10 cellular contexts compared by ENCODE assay signal in genomic region chr10:124708246-124708779, GRCh38. TPM values are rescaled to one million over a fixed set of nuclear protein-coding genes. Genes with fewer than 3 reads are reported as not detected.
DNase-seq lines count a peak whose midpoint lies in the region; ATAC-seq, FAIRE-seq and TF ChIP-seq lines count a peak whose summit lies in the region.
"Had no signal": no experiment of that assay in that cellular context is flagged by ENCODE, and none has a peak within 500 bp of the region (broad histone marks: within the 10 kb centered on the region; RNA-seq: fewer than 3 reads in every experiment).

No MANE protein-coding gene starts in this region.

- no peaks in the 10 kb centered on the region for H3K9me3 ChIP-seq in mammary epithelial cell (replicated peaks; ENCODE audit: insufficient read depth, low read length)
- no peaks in the 10 kb centered on the region for H3K9me3 ChIP-seq in K562 (replicated peaks; ENCODE audit: control insufficient read depth, insufficient read depth, low read depth, low read length)
- H3K9me3 ChIP-seq in mesodermal cell (ENCODE audit: control insufficient read depth, low read length): no peaks in the 10 kb centered on the region
- no peaks in the 10 kb centered on the region for H3K9me3 ChIP-seq in upper lobe of right lung

- H3K4me1 Mint-ChIP-seq in MCF 10A (ENCODE audit: insufficient read depth, unreplicated experiment): peaks cover 31% of the 10 kb centered on the region

- H3K4me3 ChIP-seq in mammary epithelial cell (replicated peaks in 1 of 3; ENCODE audit: insufficient read depth in 1 of 3, low read depth in 2 of 3, low read length in 3 of 3) (no peak overlapping the region), K562 (no peak overlapping the region), mesodermal cell (ENCODE audit: extremely low read depth, insufficient read depth, low read length, poor library complexity, severe bottlenecking) (no peak overlapping the region), upper lobe of right lung (no peak overlapping the region)

- H3K27ac ChIP-seq in mammary epithelial cell (ENCODE audit: insufficient read depth, low read depth, low read length) (no peak overlapping the region), K562 (ENCODE audit: extremely low read depth, low read depth, low read length) (no peak overlapping the region), mesodermal cell (ENCODE audit: low read depth, low read length, severe bottlenecking) (peak overlapping the region; percentile 59), upper lobe of right lung (peak overlapping the region; percentile 67)

- in situ Hi-C loops in mammary epithelial cell (cut with MboI; ENCODE audit: low sequenced_read_pairs in 2 of 2): no loop called here
- in situ Hi-C loops in K562 (cut with MboI): no loop called here

- CTCF ChIA-PET in MCF 10A (lab: Yijun Ruan, JAX) (interaction anchor here (0.8 to 3.4 kb wide), 4 partner anchors 11 to 176 kb away, joined by 4 to 25 read pairs (median 6); no protein-coding TSS in a partner anchor), mammary epithelial cell (lab: Charles Lee; ENCODE audit: low non-redundant PET) (no interaction called here), K562 (lab: Yijun Ruan, JAX; ENCODE audit: low intra/inter-chr PET ratio) (no interaction called here)

- H3K9me1 ChIP-seq in K562 (ENCODE audit: control insufficient read depth, insufficient read depth, low read length): peaks cover 3% of the 10 kb centered on the region

- no peak for TF ChIP-seq EP300 in K562 (IDR thresholded peaks at IDR 0.05; ENCODE audit: low read length)

- H3K36me3 Mint-ChIP-seq in MCF 10A (ENCODE audit: insufficient read depth, unreplicated experiment): no peaks in the 10 kb centered on the region

- H3K36me3 ChIP-seq in mammary epithelial cell (ENCODE audit: insufficient read depth, low read length): peaks cover 4% of the 10 kb centered on the region
- H3K36me3 ChIP-seq in K562 (ENCODE audit: control insufficient read depth, insufficient read depth, low read length): peaks cover 36% of the 10 kb centered on the region; the same call in 2 of the 3 replicates
- H3K36me3 ChIP-seq in mesodermal cell (ENCODE audit: control insufficient read depth, insufficient read depth, low read length): peaks cover 31% of the 10 kb centered on the region
- no peaks in the 10 kb centered on the region for H3K36me3 ChIP-seq in upper lobe of right lung

- DNase-seq in MCF 10A (ENCODE audit: unreplicated experiment): no peak
- no peak for DNase-seq in mammary epithelial cell
- DNase-seq in K562 (ENCODE audit: extremely low read depth in 1 of 4, low spot score in 3 of 4): no peak
- no peak for DNase-seq in upper lobe of right lung
- DNase-seq in NCI-H187 (lab: John Stamatoyannopoulos, UW): no peak
- no peak for DNase-seq in HK-2 (ENCODE audit: unreplicated experiment)
- DNase-seq: T-helper 2 cell had no signal

- H3K4me1 ChIP-seq in mammary epithelial cell (ENCODE audit: insufficient read depth, low read length) (peaks cover 21% of the 10 kb centered on the region), K562 (replicated peaks in 1 of 2; ENCODE audit: control insufficient read depth in 2 of 2, insufficient read depth in 2 of 2, low read length in 2 of 2) (peaks cover 2 to 23% of the 10 kb centered on the region in 2 experiments; a peak in 4 of 5 replicates), mesodermal cell (ENCODE audit: control insufficient read depth, insufficient read depth, low read length, poor library complexity, severe bottlenecking) (peaks cover 16% of the 10 kb centered on the region), upper lobe of right lung (peaks cover 73% of the 10 kb centered on the region)

- H3K9me3 Mint-ChIP-seq in MCF 10A (ENCODE audit: unreplicated experiment): no peaks in the 10 kb centered on the region
- H3K9me3 Mint-ChIP-seq: stimulated activated naive CD8-positive, alpha-beta T cell treated with anti-CD3 and anti-CD28 coated beads, Interleukin-15, Interleukin-2, amounts not matched to agents 100 ng/mL and 50 ng/mL, for 24 hours had no signal

- H3K4me3 Mint-ChIP-seq in MCF 10A (ENCODE audit: unreplicated experiment): no peak overlapping the region
- H3K4me3 Mint-ChIP-seq: stimulated activated naive CD8-positive, alpha-beta T cell treated with anti-CD3 and anti-CD28 coated beads, Interleukin-15, Interleukin-2, amounts not matched to agents 100 ng/mL and 50 ng/mL, for 24 hours had no signal

- dilution Hi-C loops in mammary epithelial cell (cut with HindIII; ENCODE audit: low sequenced_read_pairs): loop anchor here (5.0 kb wide), 1 partner anchor 34 kb away; the partner anchor contains the start of gene FAM53B

- H3K27me3 Mint-ChIP-seq in MCF 10A (ENCODE audit: insufficient read depth, unreplicated experiment): no peaks in the 10 kb centered on the region
- H3K27me3 Mint-ChIP-seq: stimulated activated naive CD8-positive, alpha-beta T cell treated with anti-CD3 and anti-CD28 coated beads, Interleukin-15, Interleukin-2, amounts not matched to agents 100 ng/mL and 50 ng/mL, for 24 hours had no signal

- no peak for ATAC-seq in K562
- no peak for ATAC-seq in upper lobe of right lung
- no peak for ATAC-seq in HG03521 (IDR thresholded peaks at IDR 0.05; ENCODE audit: unreplicated experiment)

- no peak for TF ChIP-seq RAD21 in K562 (CRISPR knock-in tag; conservative IDR thresholded peaks at IDR 0.05 in 1 of 2, IDR thresholded peaks at IDR 0.05 in 1 of 2)

- POLR2A ChIA-PET in MCF 10A (lab: Yijun Ruan, JAX) (interaction anchor here (0.9 to 3.8 kb wide), 6 partner anchors 10 to 81 kb away, joined by 3 to 21 read pairs (median 10); no protein-coding TSS in a partner anchor), K562 (lab: Yijun Ruan, JAX) (interaction anchor here (2.7 kb wide), 1 partner anchor 9 kb away, joined by 12 read pairs; no protein-coding TSS in a partner anchor)

- BruUV-seq in MCF 10A (replicated peaks; lab: Mats Ljungman, UMichigan) (no TSS peak), mammary epithelial cell (replicated peaks; lab: Mats Ljungman, UMichigan) (no TSS peak), K562 (replicated peaks; lab: Mats Ljungman, UMichigan) (no TSS peak)

- H3K79me2 ChIP-seq in mammary epithelial cell (ENCODE audit: insufficient read depth, low read length) (peaks cover 64% of the 10 kb centered on the region), K562 (ENCODE audit: control insufficient read depth, insufficient read depth, low read length) (peaks cover 20% of the 10 kb centered on the region; the same call in 2 of the 3 replicates)

- H4K20me1 ChIP-seq in mammary epithelial cell (ENCODE audit: insufficient read depth, low read length) (no peaks in the 10 kb centered on the region), K562 (replicated peaks; ENCODE audit: control insufficient read depth, insufficient read depth, low read length) (no peaks in the 10 kb centered on the region)

- intact Hi-C loops in MCF 10A (cut with micrococcal nuclease): loop anchor here (5.0 kb wide), 1 partner anchor 34 kb away; the partner anchor contains the start of gene FAM53B
- intact Hi-C loops in mammary epithelial cell (cut with micrococcal nuclease): no loop called here
- intact Hi-C loops in K562 (cut with micrococcal nuclease): no loop called here
- intact Hi-C loops in upper lobe of right lung (cut with DNase I): no loop called here

- 32% methylated on average over 6 of the region's 9 CpGs for WGBS in mammary epithelial cell (ENCODE audit: low coverage, missing lambda C conversion rate)
- WGBS in K562 (ENCODE audit: insufficient coverage, low coverage, missing lambda C conversion rate): 92% methylated on average over 5 of the region's 9 CpGs
- 79 to 81% methylated on average over 8 to 9 of the region's 9 CpGs for WGBS in mesodermal cell (ENCODE audit: insufficient coverage in 2 of 2), 2 experiments

- no peak overlapping the region for H3K9ac ChIP-seq in mammary epithelial cell (ENCODE audit: insufficient read depth, low read length)
- H3K9ac ChIP-seq in K562 (ENCODE audit: insufficient read depth in 1 of 2, low read depth in 2 of 2, low read length in 2 of 2): peak overlapping the region in 1 of 2 experiments; percentile 83; a peak in 2 of 4 replicates

- no peak overlapping the region for H3K4me2 ChIP-seq in mammary epithelial cell (ENCODE audit: insufficient read depth, low read depth, low read length)
- no peak overlapping the region for H3K4me2 ChIP-seq in K562 (ENCODE audit: insufficient read depth, low read length)

- no peak for TF ChIP-seq CTCF in MCF 10A (IDR thresholded peaks at IDR 0.05; ENCODE audit: unreplicated experiment)
- no peak for TF ChIP-seq CTCF in mammary epithelial cell (conservative IDR thresholded peaks at IDR 0.05 in 1 of 2, IDR thresholded peaks at IDR 0.05 in 1 of 2; ENCODE audit: extremely low read depth in 1 of 2, insufficient read depth in 1 of 2, low read depth in 1 of 2, low read length in 2 of 2)
- TF ChIP-seq CTCF in K562 (IDR thresholded peaks at IDR 0.05 in 2 of 3, conservative IDR thresholded peaks at IDR 0.05 in 1 of 3; ENCODE audit: insufficient read depth in 2 of 3, low read depth in 1 of 3, low read length in 3 of 3): no peak
- no peak for TF ChIP-seq CTCF in upper lobe of right lung (IDR thresholded peaks at IDR 0.05)

- no peak for TF ChIP-seq POLR2A in K562 (conservative IDR thresholded peaks at IDR 0.05)

- no peak for FAIRE-seq in K562 (lab: Jason Lieb, UNC)

- H2AFZ ChIP-seq in mammary epithelial cell (ENCODE audit: low read depth, low read length) (no peak overlapping the region), K562 (ENCODE audit: low read depth, low read length) (no peak overlapping the region)

- H3K27me3 ChIP-seq in mammary epithelial cell (ENCODE audit: insufficient read depth, low read length) (no peaks in the 10 kb centered on the region), K562 (ENCODE audit: control insufficient read depth in 2 of 2, insufficient read depth in 2 of 2, low read length in 2 of 2) (no peaks in the 10 kb centered on the region), upper lobe of right lung (no peaks in the 10 kb centered on the region)

- H3K27ac Mint-ChIP-seq in MCF 10A (ENCODE audit: low read depth, unreplicated experiment): peak overlapping the region; percentile 81
- H3K27ac Mint-ChIP-seq: stimulated activated naive CD8-positive, alpha-beta T cell treated with anti-CD3 and anti-CD28 coated beads, Interleukin-15, Interleukin-2, amounts not matched to agents 100 ng/mL and 50 ng/mL, for 24 hours had no signal

RNA-seq across cellular contexts. Expression of gene FAM53B, which starts 35.9 kb away (rescaled TPM):
- 12.9 and 14.9 TPM in 2 replicates for total RNA-seq in MCF 10A (2022)
- total RNA-seq in mammary epithelial cell: 10 to 100 TPM; 16.2 to 51.8 TPM
- polyA plus RNA-seq in mammary epithelial cell: 9.3 TPM
- 37.8 TPM for polyA minus RNA-seq in mammary epithelial cell
- 11.6 and 20.0 TPM in 2 replicates for total RNA-seq in K562 (2011; cell fraction: chromatin; rRNA removed; ENCODE audit: low replicate concordance)
- 13.0 and 13.7 TPM in 2 replicates for total RNA-seq in K562 (2011; cell fraction: nucleolus; rRNA removed)
- total RNA-seq in K562 (2011; cell fraction: nucleoplasm; rRNA removed): 8.9 and 12.2 TPM in 2 replicates
- 11.9 and 17.2 TPM in 2 replicates for total RNA-seq in K562 (2014; rRNA removed)
- 4.2 and 5.0 TPM in 2 replicates for total RNA-seq in K562 (2014; rRNA removed; fragmentation: Illumina TruSeq; extraction: Trizol)
- 10.6 and 10.8 TPM in 2 replicates for total RNA-seq in K562 (2015; rRNA removed; fragmentation: Illumina TruSeq; extraction: Trizol)
- 16.5 and 17.0 TPM in 2 replicates for total RNA-seq in K562 (2021)
- 3.9 and 4.5 TPM in 2 replicates for polyA plus RNA-seq in K562 (2011; rRNA removed)
- 5.1 and 9.0 TPM in 2 replicates for polyA plus RNA-seq in K562 (2011; cell fraction: cytosol; rRNA removed)
- 5.9 and 8.3 TPM in 2 replicates for polyA plus RNA-seq in K562 (2011; cell fraction: nucleus; rRNA removed)
- polyA plus RNA-seq in K562 (2012): 7.8 and 8.4 TPM in 2 replicates
- polyA plus RNA-seq in K562 (2014; fragmentation: Illumina TruSeq; extraction: Trizol): 5.0 and 7.5 TPM in 2 replicates
- polyA plus RNA-seq in K562 (2014; fragmentation: Nextera tagmentation; extraction: Ambion mirVana): under 1 TPM; 0.03 to 0.08 TPM
- 6.5 and 6.6 TPM in 2 replicates for polyA plus RNA-seq in K562 (2014; rRNA removed)
- polyA minus RNA-seq in K562 (2011; rRNA and poly(A)+ RNA removed): 6.9 and 7.9 TPM in 2 replicates
- 10.2 and 11.9 TPM in 2 replicates for polyA minus RNA-seq in K562 (2011; cell fraction: cytosol; rRNA and poly(A)+ RNA removed)
- polyA minus RNA-seq in K562 (2011; cell fraction: nucleus; rRNA and poly(A)+ RNA removed): 5.5 and 9.6 TPM in 2 replicates
- polyA plus RNA-seq in mesodermal cell (2013, experiment 1 of 2): 10.9 TPM
- 10.6 TPM for polyA plus RNA-seq in mesodermal cell (2013, experiment 2 of 2)
- 31.4 TPM for total RNA-seq in upper lobe of right lung

Comparison
In these comparisons a context has a peak if more than half of its experiments do, and no peak if none do; other contexts are left out.
1. H3K27ac ChIP-seq: peak in mesodermal cell (single experiment) and upper lobe of right lung (single experiment); none in mammary epithelial cell (single experiment) and K562 (single experiment).